9 cellular contexts compared by ENCODE assay signal in the genomic region with DNA sequence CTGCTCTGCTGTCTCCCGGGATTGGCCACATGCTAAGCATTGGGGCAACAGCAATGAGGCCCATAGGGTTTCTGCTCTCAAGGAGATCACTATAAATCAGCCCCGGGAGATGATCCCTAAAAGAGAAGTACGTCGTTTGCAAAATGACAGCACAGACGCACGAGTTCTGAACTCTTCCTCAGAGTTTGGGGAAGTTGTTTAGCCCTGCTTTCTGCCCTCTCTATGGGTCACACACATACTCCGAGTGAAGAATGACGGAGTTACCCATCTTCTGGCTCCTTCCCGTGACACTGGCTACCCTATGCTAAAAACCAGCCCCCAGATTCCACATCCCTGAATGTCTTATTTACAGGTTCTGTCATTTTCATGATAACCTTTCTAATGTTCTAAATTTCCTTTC.
DNase-seq lines count a peak whose midpoint lies in the region; ATAC-seq and TF ChIP-seq lines count a peak whose summit lies in the region.
"Had no signal": no experiment of that assay in that cellular context is flagged by ENCODE, and none has a peak within 500 bp of the region (broad histone marks: within the 10 kb centered on the region; RNA-seq: fewer than 3 reads in every experiment).

No MANE protein-coding gene starts in this region.

- intact Hi-C loops in right cardiac atrium (cut with DNase I), result no loop called here

- peak; percentile 38 for ATAC-seq in GM21723 (IDR thresholded peaks at IDR 0.05; ENCODE audit: unreplicated experiment)
- ATAC-seq in HG03575 (IDR thresholded peaks at IDR 0.05; ENCODE audit: extremely low read depth, insufficient number of reproducible peaks, low FRiP score, unreplicated experiment), result peak; percentile 12
- peak; percentile 18 to 58 for ATAC-seq in right cardiac atrium

- TF ChIP-seq CTCF in GM06990 (IDR thresholded peaks at IDR 0.05; ENCODE audit: insufficient read depth, low read length, poor library complexity, severe bottlenecking), result no peak

- H3K4me3 ChIP-seq in GM06990 (replicated peaks; ENCODE audit: low read depth, low read length), result no peak overlapping the region; the same call in 1 of the 2 replicates
- no peak overlapping the region for H3K4me3 ChIP-seq in right cardiac atrium (ENCODE audit: low read length)
- H3K4me3 ChIP-seq: ovary had no signal

- 83% methylated on average over 9 of the region's 9 CpGs for WGBS in right cardiac atrium

- H3K9me3 ChIP-seq in right cardiac atrium (ENCODE audit: control insufficient read depth, low read length), result no peaks in the 10 kb centered on the region
- H3K9me3 ChIP-seq: ovary had no signal

- peaks cover 3% of the 10 kb centered on the region for H3K4me1 ChIP-seq in right cardiac atrium (ENCODE audit: control insufficient read depth, insufficient read depth, low read length)

- H3K27me3 ChIP-seq in GM06990 (replicated peaks; ENCODE audit: control insufficient read depth, insufficient read depth, low read length) (no peaks in the 10 kb centered on the region), right cardiac atrium (ENCODE audit: control insufficient read depth, insufficient read depth) (no peaks in the 10 kb centered on the region)
- H3K27me3 ChIP-seq: ovary had no signal

- H3K36me3 ChIP-seq in GM06990 (ENCODE audit: control insufficient read depth, insufficient read depth, low read length), result no peaks in the 10 kb centered on the region
- H3K36me3 ChIP-seq: ovary had no signal

- H3K27ac ChIP-seq in right cardiac atrium (ENCODE audit: low read length), result no peak overlapping the region

- DNase-seq in GM06990 (ENCODE audit: extremely low read depth, insufficient read length) (peak; percentile 47), right cardiac atrium (no peak), SW 1271 (lab: John Stamatoyannopoulos, UW) (no peak), D341Med (ENCODE audit: low spot score) (no peak), HK-2 (ENCODE audit: unreplicated experiment) (no peak), GOT3 (lab: John Stamatoyannopoulos, UW) (no peak)
- DNase-seq: ovary had no signal
